In the genomic region with DNA sequence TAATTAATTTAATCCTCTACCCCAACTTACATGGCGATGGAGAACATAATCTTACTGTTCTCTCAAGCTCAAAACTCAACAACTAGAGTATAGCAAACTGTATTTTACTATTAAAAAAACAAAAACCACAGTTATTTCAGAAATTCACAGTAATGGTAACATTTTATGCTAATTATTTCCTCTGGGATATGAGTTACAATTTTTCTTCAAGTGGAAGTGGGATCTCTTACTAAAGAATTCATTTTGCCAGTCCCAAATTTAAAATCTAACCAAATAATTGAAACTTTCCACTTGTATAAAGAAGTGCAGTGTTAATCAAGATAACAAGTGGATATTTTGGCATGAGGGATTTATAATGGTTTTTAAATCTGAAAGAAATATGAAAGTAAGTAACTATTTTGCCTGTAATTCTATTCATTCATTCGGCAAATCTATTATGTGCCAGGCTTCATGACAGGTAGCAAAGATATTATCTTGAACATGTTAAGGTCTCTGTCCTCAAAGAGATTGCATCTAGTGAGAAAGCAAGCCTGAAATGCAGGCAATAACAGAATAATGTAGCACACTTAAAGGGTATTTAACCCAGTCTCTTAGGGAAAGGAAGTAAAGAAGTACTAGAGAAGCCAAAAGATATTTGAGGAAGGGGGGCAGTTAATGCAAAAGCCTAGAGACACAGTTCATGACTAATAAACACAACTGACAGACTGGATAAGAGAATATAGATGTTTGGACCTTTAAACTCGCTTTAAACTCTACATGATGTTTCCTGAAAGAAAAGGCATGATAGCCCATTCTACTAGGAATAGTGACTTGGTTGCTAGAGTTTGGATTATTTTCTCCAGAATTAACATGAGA, we compare ENCODE assay signal across 24 cellular contexts. TPM values are rescaled to one million over a fixed set of nuclear protein-coding genes. Genes with fewer than 3 reads are reported as not detected.
DNase-seq lines count a peak whose midpoint lies in the region; FAIRE-seq and TF ChIP-seq lines count a peak whose summit lies in the region.
"Had no signal": no experiment of that assay in that cellular context is flagged by ENCODE, and none has a peak within 500 bp of the region (broad histone marks: within the 10 kb centered on the region; RNA-seq: fewer than 3 reads in every experiment).

No MANE protein-coding gene starts in this region.

- H3K27ac Mint-ChIP-seq in astrocyte (ENCODE audit: unreplicated experiment) (no peak overlapping the region), osteocyte (ENCODE audit: unreplicated experiment) (peak overlapping the region; percentile 48)
- H3K27ac Mint-ChIP-seq: activated CD8-positive, alpha-beta T cell treated with anti-CD3 and anti-CD28 coated beads, Interleukin-2, amount 10 ng/mL, durations not matched to agents 7 days and 5 days had no signal

- H4K20me1 ChIP-seq in Karpas-422 (ENCODE audit: insufficient read depth, low read depth, low read length) (no peaks in the 10 kb centered on the region), astrocyte (ENCODE audit: insufficient read depth, low read length) (no peaks in the 10 kb centered on the region)

- H3K27me3 ChIP-seq in Karpas-422 (ENCODE audit: low read length) (no peaks in the 10 kb centered on the region), astrocyte (ENCODE audit: insufficient read depth, low read length) (no peaks in the 10 kb centered on the region), esophagus muscularis mucosa (no peaks in the 10 kb centered on the region)
- H3K27me3 ChIP-seq: stomach had no signal

- H3K9ac ChIP-seq in Karpas-422 (ENCODE audit: low read length), result no peak overlapping the region
- no peak overlapping the region for H3K9ac ChIP-seq in astrocyte (ENCODE audit: low read length)

- H3K4me1 Mint-ChIP-seq in astrocyte (ENCODE audit: low read depth, unreplicated experiment) (peaks cover 9% of the 10 kb centered on the region), osteocyte (ENCODE audit: unreplicated experiment) (peaks cover 62% of the 10 kb centered on the region)

- intact Hi-C loops in esophagus muscularis mucosa (cut with DNase I), result no loop called here

- H2AFZ ChIP-seq in Karpas-422 (ENCODE audit: low read length), result no peak overlapping the region
- no peak overlapping the region for H2AFZ ChIP-seq in astrocyte (ENCODE audit: low read depth, low read length)

- H3K9me3 Mint-ChIP-seq in astrocyte (ENCODE audit: unreplicated experiment) (no peaks in the 10 kb centered on the region), osteocyte (ENCODE audit: unreplicated experiment) (no peaks in the 10 kb centered on the region)
- H3K9me3 Mint-ChIP-seq: nephron had no signal

- H3K4me2 ChIP-seq in Karpas-422 (ENCODE audit: low read depth, low read length, poor library complexity, severe bottlenecking), result no peak overlapping the region
- H3K4me2 ChIP-seq in astrocyte (ENCODE audit: low read length), result peak overlapping the region; percentile 15
- H3K4me2 ChIP-seq: smooth muscle cell had no signal

- H3K27me3 Mint-ChIP-seq in astrocyte (ENCODE audit: low read depth, unreplicated experiment), result no peaks in the 10 kb centered on the region
- H3K27me3 Mint-ChIP-seq in osteocyte (ENCODE audit: unreplicated experiment), result no peaks in the 10 kb centered on the region

- FAIRE-seq in G401.6 (lab: Jason Lieb, UNC), result peak; percentile 21
- FAIRE-seq in astrocyte (lab: Jason Lieb, UNC), result no peak

- DNase-seq in Karpas-422 (no peak), astrocyte (ENCODE audit: low read depth) (peak; percentile 27), osteocyte (ENCODE audit: extremely low spot score, unreplicated experiment) (no peak), occipital lobe (lab: John Stamatoyannopoulos, UW) (no peak), esophagus muscularis mucosa (ENCODE audit: extremely low spot score) (no peak), NCI-H526 treated with DMSO at 0.1 percent for 48 hours (lab: John Stamatoyannopoulos, UW) (no peak)
- DNase-seq: activated CD4-positive, CD25-positive, alpha-beta regulatory T cell treated with anti-CD3 and anti-CD28 coated beads, Interleukin-2, amount 50 U/mL, for 72 hours; activated CD8-positive, alpha-beta T cell treated with anti-CD3 and anti-CD28 coated beads, Interleukin-2, amount 10 ng/mL, durations not matched to agents 7 days and 5 days; activated naive CD4-positive, alpha-beta T cell treated with Interleukin-2 at 50 U/mL for 16 hours; activated T-cell treated with anti-CD3 and anti-CD28 coated beads, Interleukin-2, amount 50 U/mL, for 1 hour; amniotic stem cell; caudate nucleus; DND-41; mesendoderm; NCI-H187 treated with DMSO at 0.1 percent for 48 hours; NCI-H2227 treated with DMSO at 0.1 percent for 48 hours; PC-3; SHP77 treated with DMSO at 0.1 percent for 48 hours; stimulated activated CD4-positive, alpha-beta T cell treated with anti-CD3 and anti-CD28 coated beads, Interleukin-4, amount 100 ng/mL, for 24 hours; stomach; trophoblast cell had no signal

- H3K36me3 ChIP-seq in Karpas-422 (ENCODE audit: insufficient read depth, low read length), result peaks cover 14% of the 10 kb centered on the region; the same call in 1 of the 2 replicates
- no peaks in the 10 kb centered on the region for H3K36me3 ChIP-seq in astrocyte (ENCODE audit: insufficient read depth, low read length)
- no peaks in the 10 kb centered on the region for H3K36me3 ChIP-seq in esophagus muscularis mucosa
- H3K36me3 ChIP-seq: stomach had no signal

- H3K36me3 Mint-ChIP-seq in astrocyte (ENCODE audit: low read depth, unreplicated experiment) (peaks cover 2% of the 10 kb centered on the region), osteocyte (ENCODE audit: unreplicated experiment) (peaks cover 5% of the 10 kb centered on the region)

- TF ChIP-seq CTCF in astrocyte (IDR thresholded peaks at IDR 0.05; ENCODE audit: insufficient read depth, low read depth, low read length) (no peak), osteocyte (IDR thresholded peaks at IDR 0.05) (no peak), esophagus muscularis mucosa (IDR thresholded peaks at IDR 0.05) (no peak)

- TF ChIP-seq EP300 in esophagus muscularis mucosa (IDR thresholded peaks at IDR 0.05), result no peak

- 64% methylated on average over 3 of the region's 3 CpGs for WGBS in esophagus muscularis mucosa

- H3K4me3 ChIP-seq in Karpas-422 (ENCODE audit: low read length), result no peak overlapping the region
- no peak overlapping the region for H3K4me3 ChIP-seq in astrocyte (ENCODE audit: insufficient read depth, low read depth, low read length)
- no peak overlapping the region for H3K4me3 ChIP-seq in esophagus muscularis mucosa
- H3K4me3 ChIP-seq: smooth muscle cell, stomach had no signal

- H3K27ac ChIP-seq in Karpas-422 (ENCODE audit: low read length) (peak overlapping the region; percentile 84; the same call in 1 of the 2 replicates), astrocyte (ENCODE audit: low read depth, low read length) (no peak overlapping the region), esophagus muscularis mucosa (replicated peaks in 1 of 4) (no peak overlapping the region)
- H3K27ac ChIP-seq: stomach had no signal

- no peaks in the 10 kb centered on the region for H3K9me2 ChIP-seq in Karpas-422 (replicated peaks; ENCODE audit: insufficient read depth, low read length)

- H3K4me3 Mint-ChIP-seq in astrocyte (ENCODE audit: unreplicated experiment), result no peak overlapping the region
- no peak overlapping the region for H3K4me3 Mint-ChIP-seq in osteocyte (ENCODE audit: unreplicated experiment)
- H3K4me3 Mint-ChIP-seq: activated CD8-positive, alpha-beta T cell treated with anti-CD3 and anti-CD28 coated beads, Interleukin-2, amount 10 ng/mL, durations not matched to agents 7 days and 5 days; nephron had no signal

- H3K4me1 ChIP-seq in Karpas-422 (ENCODE audit: low read length) (peaks cover 85% of the 10 kb centered on the region), astrocyte (ENCODE audit: insufficient read depth, low read length) (no peaks in the 10 kb centered on the region), esophagus muscularis mucosa (peaks cover 0 to 22% (median 15%) of the 10 kb centered on the region in 4 donors)

- H3K79me2 ChIP-seq in Karpas-422 (ENCODE audit: low read length), result peaks cover 95% of the 10 kb centered on the region
- H3K79me2 ChIP-seq in astrocyte (ENCODE audit: insufficient read depth, low read length), result no peaks in the 10 kb centered on the region

- no peaks in the 10 kb centered on the region for H3K9me3 ChIP-seq in Karpas-422 (ENCODE audit: low read length)
- no peaks in the 10 kb centered on the region for H3K9me3 ChIP-seq in astrocyte (ENCODE audit: insufficient read depth, low read depth, low read length)
- no peaks in the 10 kb centered on the region for H3K9me3 ChIP-seq in esophagus muscularis mucosa
- H3K9me3 ChIP-seq: stomach had no signal

- TF ChIP-seq POLR2A in esophagus muscularis mucosa (IDR thresholded peaks at IDR 0.05; ENCODE audit: low read depth), result no peak

RNA-seq across cellular contexts. Expression of gene TAOK3, which starts 44.0 kb away (rescaled TPM):
- total RNA-seq in Karpas-422 (2014; rRNA removed; shearing (Covaris generic); ENCODE audit: low replicate concordance), result 86.7 and 88.4 TPM in 2 replicates
- 14.2 and 15.7 TPM in 2 replicates for total RNA-seq in astrocyte
- total RNA-seq in osteocyte, result 26.6 and 28.6 TPM in 2 replicates
- total RNA-seq in occipital lobe, result 52.9 TPM
- total RNA-seq in esophagus muscularis mucosa, result 10 to 100 TPM; 34.6 to 44.9 (median 39.6) TPM

RNA-seq across cellular contexts. Expression of gene SUDS3, which starts 47.6 kb away (rescaled TPM):
- total RNA-seq in Karpas-422 (2014; rRNA removed; shearing (Covaris generic); ENCODE audit: low replicate concordance), result 41.5 and 55.0 TPM in 2 replicates
- total RNA-seq in astrocyte (30.6 and 31.0 TPM in 2 replicates), osteocyte (33.5 and 35.1 TPM in 2 replicates), occipital lobe (67.2 TPM), esophagus muscularis mucosa (10 to 100 TPM; 34.5 to 76.0 (median 62.7) TPM)
